In the genomic region with DNA sequence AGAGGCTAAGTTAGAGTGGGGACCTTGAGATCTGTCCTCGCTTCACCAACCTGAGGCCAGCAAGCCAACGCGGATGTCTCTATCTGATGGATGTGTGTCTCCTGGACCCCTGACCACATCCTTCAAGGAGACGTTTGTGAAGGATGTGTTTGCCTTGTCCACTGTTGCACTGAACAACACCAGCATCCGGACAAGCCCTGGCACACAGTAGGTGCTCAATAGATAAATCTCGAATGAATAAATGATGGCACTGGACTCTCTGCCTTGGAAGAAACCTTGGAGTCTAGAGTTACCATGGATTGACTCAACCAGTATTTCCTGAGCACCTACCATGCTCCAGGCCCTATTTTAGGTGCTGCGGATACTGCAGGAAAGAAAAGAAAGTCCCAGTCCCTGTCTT, we compare ENCODE assay signal across 1 cellular context.
TF ChIP-seq lines count a peak whose summit lies in the region.

No MANE protein-coding gene starts in this region.

TF ChIP-seq in A549, 52 proteins besides CTCF, POLR2A, EP300 and RAD21 (continued from another document):
- no peak for TF ChIP-seq HEYL (CRISPR knock-in tag; IDR thresholded peaks at IDR 0.05)
- no peak for TF ChIP-seq MAFK (IDR thresholded peaks at IDR 0.05; ENCODE audit: partially characterized antibody)
- TF ChIP-seq POLR2AphosphoS2 (conservative IDR thresholded peaks at IDR 0.05; ENCODE audit: low read length) = no peak
- no peak for TF ChIP-seq KDM5A (IDR thresholded peaks at IDR 0.05)
- TF ChIP-seq CEBPB (IDR thresholded peaks at IDR 0.05) = no peak
- no peak for TF ChIP-seq CBX8 (IDR thresholded peaks at IDR 0.05)
- no peak for TF ChIP-seq RCOR1 (IDR thresholded peaks at IDR 0.05; ENCODE audit: low read depth, low read length)
- no peak for TF ChIP-seq NPAS2 (CRISPR knock-in tag; IDR thresholded peaks at IDR 0.05; ENCODE audit: borderline replicate concordance)
